28 cellular contexts compared by ENCODE assay signal in genomic region chr11:127624455-127624854, GRCh38.
DNase-seq lines count a peak whose midpoint lies in the region; ATAC-seq, FAIRE-seq and TF ChIP-seq lines count a peak whose summit lies in the region.
"Had no signal": no experiment of that assay in that cellular context is flagged by ENCODE, and none has a peak within 500 bp of the region (broad histone marks: within the 10 kb centered on the region; RNA-seq: fewer than 3 reads in every experiment).

No MANE protein-coding gene starts in this region.

- H3F3A ChIP-seq in neural progenitor cell (ENCODE audit: low read depth): no peaks in the 10 kb centered on the region

- no peak overlapping the region for H4K8ac ChIP-seq in IMR-90 (ENCODE audit: low read depth in 2 of 2, low read length in 2 of 2)

- WGBS in IMR-90 (ENCODE audit: extremely low coverage in 2 of 2, insufficient read length in 1 of 2), 2 experiments: no CpG with 5 or more reads among the region's 10 CpGs
- WGBS in pancreas, 2 donors: 51 to 58% methylated on average over 10 of the region's 10 CpGs

- no peak for TF ChIP-seq RAD21 in IMR-90 (IDR thresholded peaks at IDR 0.05; ENCODE audit: low read length)

- H3K56ac ChIP-seq in IMR-90 (ENCODE audit: extremely low read depth, insufficient read depth, low read length): no peak overlapping the region

- no peak for TF ChIP-seq POLR2A in IMR-90 (IDR thresholded peaks at IDR 0.05; ENCODE audit: low read depth, low read length)

- POLR2A ChIA-PET in IMR-90 (lab: Charles Lee; ENCODE audit: unreplicated experiment): no interaction called here

- H3K4me1 Mint-ChIP-seq in neural progenitor cell: peaks cover 29% of the 10 kb centered on the region
- H3K4me1 Mint-ChIP-seq: activated naive CD4-positive, alpha-beta T cell treated with anti-CD3 and anti-CD28 coated beads, Interleukin-2, amount 50 U/mL, for 24 hours; B cell; naive B cell had no signal

- ATAC-seq in IMR-90 (ENCODE audit: low read depth) (no peak), HG03196 (IDR thresholded peaks at IDR 0.05; ENCODE audit: unreplicated experiment) (no peak), pancreas (no peak)

- no peak for FAIRE-seq in pancreas (lab: Jason Lieb, UNC)
- FAIRE-seq: G401.6, GM19239, islet of Langerhans, small intestine had no signal

- H2BK5ac ChIP-seq in IMR-90 (ENCODE audit: low read depth, low read length, poor library complexity, severe bottlenecking): no peak overlapping the region

- no peak overlapping the region for H4K91ac ChIP-seq in IMR-90 (ENCODE audit: insufficient read depth, low read depth, low read length)

- H3K18ac ChIP-seq in IMR-90 (ENCODE audit: low read depth, low read length): no peak overlapping the region

- H3K9me1 ChIP-seq in IMR-90 (ENCODE audit: insufficient read depth, low read length): no peaks in the 10 kb centered on the region

- peaks cover 2% of the 10 kb centered on the region for H3K27me3 Mint-ChIP-seq in neural progenitor cell (ENCODE audit: insufficient read depth, low read depth)
- H3K27me3 Mint-ChIP-seq: B cell; naive B cell; stimulated activated naive CD8-positive, alpha-beta T cell treated with anti-CD3 and anti-CD28 coated beads, Interleukin-15, Interleukin-2, amounts not matched to agents 100 ng/mL and 50 ng/mL, for 24 hours had no signal

- H3K4ac ChIP-seq in IMR-90 (ENCODE audit: low read depth, low read length): no peak overlapping the region

- H3K4me2 ChIP-seq in IMR-90 (ENCODE audit: low read depth, low read length): no peak overlapping the region
- H3K4me2 ChIP-seq in neural progenitor cell: no peak overlapping the region

- no peaks in the 10 kb centered on the region for H3K36me3 ChIP-seq in IMR-90 (ENCODE audit: control insufficient read depth, insufficient read depth, low read length)
- H3K36me3 ChIP-seq in neural progenitor cell: no peaks in the 10 kb centered on the region
- no peaks in the 10 kb centered on the region for H3K36me3 ChIP-seq in pancreas
- H3K36me3 ChIP-seq: HAP-1, upper lobe of left lung had no signal

- dilution Hi-C loops in IMR-90 (cut with HindIII; ENCODE audit: low sequenced_read_pairs, unreplicated experiment): no loop called here

- no peak overlapping the region for H3K4me3 Mint-ChIP-seq in neural progenitor cell
- H3K4me3 Mint-ChIP-seq: activated naive CD4-positive, alpha-beta T cell treated with anti-CD3 and anti-CD28 coated beads, Interleukin-2, amount 50 U/mL, for 24 hours; B cell; endodermal cell; naive B cell; stimulated activated naive CD8-positive, alpha-beta T cell treated with anti-CD3 and anti-CD28 coated beads, Interleukin-15, Interleukin-2, amounts not matched to agents 100 ng/mL and 50 ng/mL, for 24 hours had no signal

- no peaks in the 10 kb centered on the region for H3K79me2 ChIP-seq in neural progenitor cell (ENCODE audit: low read depth)

- no TSS peak for BruUV-seq in IMR-90 (replicated peaks; lab: Mats Ljungman, UMichigan)

- no peak for TF ChIP-seq CTCF in IMR-90 (conservative IDR thresholded peaks at IDR 0.05; ENCODE audit: low read depth, low read length)
- no peak for TF ChIP-seq CTCF in choroid plexus epithelial cell (conservative IDR thresholded peaks at IDR 0.05; ENCODE audit: low read depth, low read length)
- no peak for TF ChIP-seq CTCF in neural progenitor cell (IDR thresholded peaks at IDR 0.05)
- TF ChIP-seq CTCF in pancreas (IDR thresholded peaks at IDR 0.05): no peak

- H3K9me3 ChIP-seq in IMR-90 (ENCODE audit: control insufficient read depth, insufficient read depth, low read length) (no peaks in the 10 kb centered on the region), neural progenitor cell (ENCODE audit: low read depth) (no peaks in the 10 kb centered on the region), pancreas (no peaks in the 10 kb centered on the region)
- H3K9me3 ChIP-seq: Caco-2, HAP-1, upper lobe of left lung had no signal

- H3K4me3 ChIP-seq in IMR-90 (ENCODE audit: insufficient read depth, low read depth, low read length): no peak overlapping the region
- no peak overlapping the region for H3K4me3 ChIP-seq in choroid plexus epithelial cell (ENCODE audit: low read depth, low read length)
- no peak overlapping the region for H3K4me3 ChIP-seq in neural progenitor cell
- H3K4me3 ChIP-seq in pancreas: no peak overlapping the region
- H3K4me3 ChIP-seq: HAP-1, upper lobe of left lung had no signal

- H3K27ac Mint-ChIP-seq in neural progenitor cell: peak overlapping the region; percentile 50
- H3K27ac Mint-ChIP-seq: activated naive CD4-positive, alpha-beta T cell treated with anti-CD3 and anti-CD28 coated beads, Interleukin-2, amount 50 U/mL, for 24 hours; B cell; endodermal cell; naive B cell; stimulated activated naive CD8-positive, alpha-beta T cell treated with anti-CD3 and anti-CD28 coated beads, Interleukin-15, Interleukin-2, amounts not matched to agents 100 ng/mL and 50 ng/mL, for 24 hours had no signal

- no peak overlapping the region for H2AK5ac ChIP-seq in IMR-90 (ENCODE audit: low read depth, low read length)

- H4K5ac ChIP-seq in IMR-90 (ENCODE audit: low read depth, low read length): no peak overlapping the region

- H2BK120ac ChIP-seq in IMR-90 (ENCODE audit: low read depth, low read length): no peak overlapping the region

- no peak overlapping the region for H2BK15ac ChIP-seq in IMR-90 (ENCODE audit: low read depth, low read length)

- H3K27ac ChIP-seq in IMR-90 (ENCODE audit: insufficient read depth, low read length): no peak overlapping the region
- no peak overlapping the region for H3K27ac ChIP-seq in neural progenitor cell
- no peak overlapping the region for H3K27ac ChIP-seq in pancreas
- H3K27ac ChIP-seq: 22Rv1, upper lobe of left lung had no signal

- H2AK9ac ChIP-seq in IMR-90 (replicated peaks; ENCODE audit: low read depth, low read length, poor library complexity): no peak overlapping the region

- CTCF ChIA-PET in IMR-90 (lab: Yijun Ruan, JAX): no interaction called here

- H3K9me3 Mint-ChIP-seq in neural progenitor cell: peaks cover 3% of the 10 kb centered on the region
- H3K9me3 Mint-ChIP-seq: activated naive CD4-positive, alpha-beta T cell treated with anti-CD3 and anti-CD28 coated beads, Interleukin-2, amount 50 U/mL, for 24 hours; endodermal cell; stimulated activated naive CD8-positive, alpha-beta T cell treated with anti-CD3 and anti-CD28 coated beads, Interleukin-15, Interleukin-2, amounts not matched to agents 100 ng/mL and 50 ng/mL, for 24 hours had no signal

- no peak overlapping the region for H2BK20ac ChIP-seq in IMR-90 (ENCODE audit: low read depth, low read length)

- H3K27me3 ChIP-seq in IMR-90 (ENCODE audit: control insufficient read depth, insufficient read depth, low read length): peaks cover 2% of the 10 kb centered on the region; the same call in 1 of the 2 replicates
- no peaks in the 10 kb centered on the region for H3K27me3 ChIP-seq in neural progenitor cell
- H3K27me3 ChIP-seq in pancreas: no peaks in the 10 kb centered on the region
- H3K27me3 ChIP-seq: upper lobe of left lung had no signal

- H3K36me3 Mint-ChIP-seq in neural progenitor cell: no peaks in the 10 kb centered on the region
- H3K36me3 Mint-ChIP-seq: activated naive CD4-positive, alpha-beta T cell treated with anti-CD3 and anti-CD28 coated beads, Interleukin-2, amount 50 U/mL, for 24 hours; naive B cell had no signal

- H3K23ac ChIP-seq in IMR-90 (ENCODE audit: low read depth, low read length): no peak overlapping the region

- in situ Hi-C loops in IMR-90 (cut with MboI; ENCODE audit: low sequenced_read_pairs): no loop called here

- intact Hi-C loops in IMR-90 (cut with micrococcal nuclease): no loop called here
- intact Hi-C loops in pancreas (cut with DNase I): no loop called here

- no peak overlapping the region for H3K9ac ChIP-seq in IMR-90 (ENCODE audit: low read depth, low read length)
- no peak overlapping the region for H3K9ac ChIP-seq in neural progenitor cell

- H3K14ac ChIP-seq in IMR-90 (replicated peaks; ENCODE audit: low read depth, low read length): no peak overlapping the region

- H2AFZ ChIP-seq in IMR-90 (replicated peaks; ENCODE audit: low read length, poor library complexity) (no peak overlapping the region), neural progenitor cell (replicated peaks) (no peak overlapping the region)

- H3K4me1 ChIP-seq in IMR-90 (ENCODE audit: control insufficient read depth, insufficient read depth, low read length) (no peaks in the 10 kb centered on the region), neural progenitor cell (peaks cover 10% of the 10 kb centered on the region), pancreas (peaks cover 0 to 5% (median 0%) of the 10 kb centered on the region in 3 donors)
- H3K4me1 ChIP-seq: HAP-1, upper lobe of left lung had no signal

- H4K20me1 ChIP-seq in IMR-90 (ENCODE audit: insufficient read depth, low read length) (no peaks in the 10 kb centered on the region), neural progenitor cell (ENCODE audit: low read depth) (no peaks in the 10 kb centered on the region)

- DNase-seq in DMS 273 (lab: John Stamatoyannopoulos, UW; ENCODE audit: unreplicated experiment) (peak; percentile 34), DMS 273 treated with DMSO at 0.1 percent for 48 hours (lab: John Stamatoyannopoulos, UW) (no peak), IMR-90 (peak; percentile 6), choroid plexus epithelial cell (ENCODE audit: low read depth) (peak; percentile 5), neural progenitor cell (ENCODE audit: low spot score) (no peak), pancreas (no peak), C1 segment of cervical spinal cord (lab: John Stamatoyannopoulos, UW) (no peak)
- DNase-seq: activated CD4-positive, CD25-positive, alpha-beta regulatory T cell; activated CD8-positive, alpha-beta memory T cell treated with anti-CD3 and anti-CD28 coated beads for 24 hours; activated T-cell treated with anti-CD3 and anti-CD28 coated beads, Interleukin-2, amount 50 U/mL, for 48 hours; Caco-2; endodermal cell; mammary epithelial cell; naive B cell; NCI-H187; NCI-H526 treated with DMSO at 0.1 percent for 48 hours; small intestine; stimulated activated CD4-positive, alpha-beta T cell treated with anti-CD3 and anti-CD28 coated beads, Interleukin-2, amount 100 ng/mL, for 48 hours; upper lobe of left lung had no signal

- no peaks in the 10 kb centered on the region for H3K79me1 ChIP-seq in IMR-90 (ENCODE audit: low read depth in 1 of 2, low read length in 2 of 2)

TF ChIP-seq in IMR-90, 13 proteins besides CTCF, POLR2A, EP300 and RAD21 (continues in another document):
- TF ChIP-seq MXI1 (IDR thresholded peaks at IDR 0.05; ENCODE audit: borderline replicate concordance, low read depth, low read length): no peak
- no peak for TF ChIP-seq USF2 (IDR thresholded peaks at IDR 0.05; ENCODE audit: low read depth, low read length)
- no peak for TF ChIP-seq RCOR1 (IDR thresholded peaks at IDR 0.05; ENCODE audit: insufficient replicate concordance, low read length)
- no peak for TF ChIP-seq RFX5 (IDR thresholded peaks at IDR 0.05; ENCODE audit: low read depth, low read length)
- TF ChIP-seq MAFK (IDR thresholded peaks at IDR 0.05; ENCODE audit: low read depth, low read length): no peak

Comparison
In these comparisons a context has a peak if more than half of its experiments do, and no peak if none do; other contexts are left out.
1. DNase-seq: peak in DMS 273 (single experiment), IMR-90 (single experiment) and choroid plexus epithelial cell (single experiment); none in DMS 273 treated with DMSO at 0.1 percent for 48 hours (single experiment), neural progenitor cell (single experiment), pancreas (0 of 6) and C1 segment of cervical spinal cord (0 of 14).